In the genomic region with DNA sequence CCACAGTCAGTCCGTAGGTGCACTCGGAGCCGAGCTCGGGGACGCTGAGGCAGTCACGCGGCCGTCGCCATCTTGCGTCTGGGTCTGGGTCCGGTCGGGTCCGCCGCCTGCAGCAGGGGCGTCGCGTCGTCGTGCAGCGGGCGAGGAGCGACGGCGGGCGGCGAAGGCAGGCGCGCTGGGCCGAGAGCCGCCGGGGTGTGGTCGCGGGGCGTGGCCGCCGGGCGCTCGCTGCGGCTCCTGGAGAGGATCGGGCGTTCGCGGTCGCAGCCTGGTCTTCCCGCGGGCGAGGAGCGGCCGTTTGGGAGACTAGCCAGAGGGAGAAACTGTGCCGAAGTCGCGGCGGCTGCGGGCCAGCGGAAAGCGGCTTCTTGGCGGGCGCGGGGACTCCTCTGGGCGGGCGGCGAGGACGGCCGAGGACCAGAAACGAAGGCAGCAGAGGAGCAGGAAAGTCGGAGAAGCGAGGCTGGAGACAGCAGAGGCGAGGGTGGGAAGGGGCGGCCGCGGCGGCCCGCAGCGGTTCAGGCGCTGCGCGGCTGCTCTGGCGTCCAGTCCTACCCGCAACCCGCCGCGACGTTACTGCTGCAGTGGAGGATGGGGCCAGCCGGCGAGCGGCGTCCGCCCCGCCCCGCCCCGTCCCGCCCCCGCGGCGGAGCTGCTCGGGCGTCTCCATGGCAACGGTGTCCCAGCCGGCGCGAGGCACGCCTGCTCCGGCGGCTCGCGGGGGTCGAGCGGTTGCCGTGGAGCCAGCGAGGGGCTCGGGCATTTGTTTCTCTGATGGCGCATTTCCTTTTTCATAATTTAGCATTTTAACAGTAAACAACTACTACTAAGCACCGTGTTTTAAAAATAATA, we compare ENCODE assay signal across 8 cellular contexts.
DNase-seq lines count a peak whose midpoint lies in the region; ATAC-seq and TF ChIP-seq lines count a peak whose summit lies in the region.

A gene with protein sequence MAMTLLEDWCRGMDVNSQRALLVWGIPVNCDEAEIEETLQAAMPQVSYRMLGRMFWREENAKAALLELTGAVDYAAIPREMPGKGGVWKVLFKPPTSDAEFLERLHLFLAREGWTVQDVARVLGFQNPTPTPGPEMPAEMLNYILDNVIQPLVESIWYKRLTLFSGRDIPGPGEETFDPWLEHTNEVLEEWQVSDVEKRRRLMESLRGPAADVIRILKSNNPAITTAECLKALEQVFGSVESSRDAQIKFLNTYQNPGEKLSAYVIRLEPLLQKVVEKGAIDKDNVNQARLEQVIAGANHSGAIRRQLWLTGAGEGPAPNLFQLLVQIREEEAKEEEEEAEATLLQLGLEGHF (minus strand): TSS at position 581 of the 852 bp plus-strand sequence. CDS start 745 bp downstream, outside the sequence.

- peak; percentile 80 for ATAC-seq in HG03432 (IDR thresholded peaks at IDR 0.05; ENCODE audit: unreplicated experiment)

- H3K4me3 ChIP-seq in choroid plexus epithelial cell (ENCODE audit: low read depth, low read length), result peak within 1 kb of the TSS; percentile 87

- peak; percentile 56 for TF ChIP-seq POLR2A in GM19193 (IDR thresholded peaks at IDR 0.05; ENCODE audit: extremely low read depth, insufficient read depth, insufficient read length)

- TF ChIP-seq CTCF in AG09319 (IDR thresholded peaks at IDR 0.05; ENCODE audit: low read depth, low read length) (no peak), choroid plexus epithelial cell (conservative IDR thresholded peaks at IDR 0.05; ENCODE audit: low read depth, low read length) (no peak)

- DNase-seq in AG09319 (ENCODE audit: extremely low read depth, low read depth) (peak; percentile 30), NCI-H510A (lab: John Stamatoyannopoulos, UW) (peak; percentile 79), choroid plexus epithelial cell (ENCODE audit: low read depth) (peak; percentile 81), kidney tubule cell (ENCODE audit: low spot score) (peak; percentile 87)
- peak; percentile 85 to 89 for DNase-seq in activated CD4-positive, alpha-beta T cell treated with anti-CD3 and anti-CD28 coated beads for 4 hours
- peak; percentile 71 to 72 for DNase-seq in stimulated activated CD4-positive, alpha-beta T cell treated with anti-CD3 and anti-CD28 coated beads, Interleukin-1b, Interleukin-23, amount 100 ng/mL, for 1 hour (ENCODE audit: low read depth in 2 of 2)

Comparison
In these comparisons a context has a peak if more than half of its experiments do, and no peak if none do; other contexts are left out.
1. Peak in every context shown above with its lines: DNase-seq, ATAC-seq and H3K4me3 ChIP-seq.
2. DNase-seq: peak in every context shown above with its lines; median percentile 87 in activated CD4-positive, alpha-beta T cell treated with anti-CD3 and anti-CD28 coated beads for 4 hours; 87 in kidney tubule cell; 81 in choroid plexus epithelial cell; 79 in NCI-H510A; 72 in stimulated activated CD4-positive, alpha-beta T cell treated with anti-CD3 and anti-CD28 coated beads, Interleukin-1b, Interleukin-23, amount 100 ng/mL, for 1 hour; 30 in AG09319.